1 cellular context compared by ENCODE assay signal in genomic region chr20:44138859-44139258, GRCh38.
TF ChIP-seq lines count a peak whose summit lies in the region.

No MANE protein-coding gene starts in this region.

TF ChIP-seq in IMR-90, 13 proteins besides CTCF, POLR2A, EP300 and RAD21 (continued from another document):
- no peak for TF ChIP-seq ELK1 (IDR thresholded peaks at IDR 0.05; ENCODE audit: borderline replicate concordance, low read depth, low read length)
- TF ChIP-seq RCOR1 (IDR thresholded peaks at IDR 0.05; ENCODE audit: insufficient replicate concordance, low read length), result no peak
- no peak for TF ChIP-seq NFE2L2 (IDR thresholded peaks at IDR 0.05; ENCODE audit: low read depth, low read length)
- TF ChIP-seq FOS (IDR thresholded peaks at IDR 0.05; ENCODE audit: low read depth, low read length), result no peak
- TF ChIP-seq BHLHE40 (IDR thresholded peaks at IDR 0.05; ENCODE audit: low read depth, low read length), result no peak
- TF ChIP-seq CHD1 (IDR thresholded peaks at IDR 0.05; ENCODE audit: low read depth, low read length), result no peak
- no peak for TF ChIP-seq MXI1 (IDR thresholded peaks at IDR 0.05; ENCODE audit: borderline replicate concordance, low read depth, low read length)
- no peak for TF ChIP-seq MAZ (IDR thresholded peaks at IDR 0.05; ENCODE audit: borderline replicate concordance, low read depth, low read length)
